In genomic region chr5:14915291-14915976, GRCh38 we compare ENCODE assay signal across 1 cellular context.
TF ChIP-seq lines count a peak whose summit lies in the region.

No MANE protein-coding gene starts in this region.

TF ChIP-seq in HepG2, 621 proteins besides CTCF, POLR2A, EP300 and RAD21 (continued from another document and continues in another):
- TF ChIP-seq TRAFD1 (CRISPR knock-in tag; IDR thresholded peaks at IDR 0.05; ENCODE audit: borderline replicate concordance) (no peak), JUN (CRISPR knock-in tag; IDR thresholded peaks at IDR 0.05) (no peak), CC2D1A (CRISPR knock-in tag; IDR thresholded peaks at IDR 0.05) (no peak), GATAD1 (CRISPR knock-in tag; IDR thresholded peaks at IDR 0.05) (peak; percentile 20; the same call in 1 of the 2 replicates), ZNF577 (CRISPR knock-in tag; IDR thresholded peaks at IDR 0.05; ENCODE audit: borderline replicate concordance, low read depth) (no peak), RFX5 (IDR thresholded peaks at IDR 0.05; ENCODE audit: low read depth, low read length) (no peak), CSRNP1 (CRISPR knock-in tag; IDR thresholded peaks at IDR 0.05) (no peak), AKAP8 (CRISPR knock-in tag; IDR thresholded peaks at IDR 0.05) (no peak), BCL6 (CRISPR knock-in tag; IDR thresholded peaks at IDR 0.05) (peak; percentile 95), ZNF101 (CRISPR knock-in tag; IDR thresholded peaks at IDR 0.05; ENCODE audit: borderline replicate concordance, low read depth) (no peak), ZNF781 (CRISPR knock-in tag; IDR thresholded peaks at IDR 0.05; ENCODE audit: borderline replicate concordance, not compliant biosample characterization) (no peak), MAFG (CRISPR knock-in tag; IDR thresholded peaks at IDR 0.05) (no peak), U2AF1 (optimal IDR thresholded peaks at IDR 0.05; ENCODE audit: low read depth, low read length) (no peak), RBM39 (IDR thresholded peaks at IDR 0.05; ENCODE audit: low read depth, low read length, poor library complexity, severe bottlenecking) (no peak), SRY (CRISPR knock-in tag; IDR thresholded peaks at IDR 0.05) (no peak), REST (IDR thresholded peaks at IDR 0.05; ENCODE audit: borderline replicate concordance in 1 of 2, low read depth in 1 of 2, low read length in 2 of 2) (no peak), ZNF747 (CRISPR knock-in tag; IDR thresholded peaks at IDR 0.05; ENCODE audit: borderline replicate concordance) (no peak), GTF3A (CRISPR knock-in tag; conservative IDR thresholded peaks at IDR 0.05) (no peak), WIZ (CRISPR knock-in tag; IDR thresholded peaks at IDR 0.05) (no peak), ZNF7 (CRISPR knock-in tag; IDR thresholded peaks at IDR 0.05) (no peak), KDM5B (CRISPR knock-in tag; IDR thresholded peaks at IDR 0.05; ENCODE audit: borderline replicate concordance) (no peak), TFAP4 (IDR thresholded peaks at IDR 0.05; ENCODE audit: borderline replicate concordance, low read depth) (no peak), PHF21A (CRISPR knock-in tag; IDR thresholded peaks at IDR 0.05) (peak; percentile 21; the same call in 1 of the 2 replicates), KAT7 (CRISPR knock-in tag; IDR thresholded peaks at IDR 0.05; ENCODE audit: borderline replicate concordance) (no peak), SRSF1 (optimal IDR thresholded peaks at IDR 0.05; ENCODE audit: low read depth, low read length) (no peak), E2F2 (CRISPR knock-in tag; IDR thresholded peaks at IDR 0.05; ENCODE audit: borderline replicate concordance) (no peak), ZNF576 (CRISPR knock-in tag; IDR thresholded peaks at IDR 0.05) (no peak), MIER2 (CRISPR knock-in tag; IDR thresholded peaks at IDR 0.05) (no peak), PRDM15 (CRISPR knock-in tag; IDR thresholded peaks at IDR 0.05) (no peak), ZFP36L1 (CRISPR knock-in tag; IDR thresholded peaks at IDR 0.05) (no peak), ZXDC (CRISPR knock-in tag; IDR thresholded peaks at IDR 0.05) (no peak), SNAPC5 (CRISPR knock-in tag; IDR thresholded peaks at IDR 0.05; ENCODE audit: borderline replicate concordance) (no peak), SAFB2 (CRISPR knock-in tag; IDR thresholded peaks at IDR 0.05; ENCODE audit: borderline replicate concordance, low read depth) (no peak), ZMYM4 (CRISPR knock-in tag; IDR thresholded peaks at IDR 0.05) (peak; percentile 83), ARNT2 (CRISPR knock-in tag; IDR thresholded peaks at IDR 0.05; ENCODE audit: low read depth) (no peak), ZNF503 (CRISPR knock-in tag; IDR thresholded peaks at IDR 0.05) (no peak), THAP8 (CRISPR knock-in tag; IDR thresholded peaks at IDR 0.05; ENCODE audit: borderline replicate concordance) (no peak), AHR (CRISPR knock-in tag; IDR thresholded peaks at IDR 0.05) (no peak), TP53 (CRISPR knock-in tag; conservative IDR thresholded peaks at IDR 0.05) (peak; percentile 36; the same call in 1 of the 2 replicates), CBX2 (IDR thresholded peaks at IDR 0.05; ENCODE audit: low read depth, low read length) (no peak), CBX2 (CRISPR knock-in tag; IDR thresholded peaks at IDR 0.05; ENCODE audit: low read depth) (no peak), MXD1 (CRISPR knock-in tag; IDR thresholded peaks at IDR 0.05) (no peak), RFX1 (IDR thresholded peaks at IDR 0.05) (no peak), ZNF431 (CRISPR knock-in tag; IDR thresholded peaks at IDR 0.05; ENCODE audit: borderline replicate concordance, low read depth) (no peak), GLI4 (CRISPR knock-in tag; IDR thresholded peaks at IDR 0.05; ENCODE audit: borderline replicate concordance) (no peak), STAT5B (CRISPR knock-in tag; IDR thresholded peaks at IDR 0.05) (no peak)
